31 cellular contexts compared by ENCODE assay signal in the genomic region with DNA sequence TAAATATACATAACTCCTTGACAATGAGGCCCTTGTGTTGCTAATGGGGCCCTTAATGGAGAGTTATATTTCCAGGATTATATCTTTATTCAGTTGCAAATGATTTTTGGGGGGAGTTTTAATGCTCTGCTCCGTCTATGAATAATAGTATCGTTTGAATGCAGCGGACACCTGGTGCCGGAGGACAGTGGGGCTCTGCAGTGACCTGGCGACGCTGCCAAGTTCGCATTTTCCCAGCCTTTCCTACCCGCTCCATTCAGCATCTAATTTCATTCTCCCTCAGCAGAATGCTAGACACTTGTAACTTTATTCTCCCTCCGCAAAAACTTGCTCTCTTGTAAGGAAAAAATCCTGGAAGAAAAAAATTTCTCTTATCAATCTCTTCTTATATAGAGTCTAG.
DNase-seq lines count a peak whose midpoint lies in the region; ATAC-seq and TF ChIP-seq lines count a peak whose summit lies in the region.
"Had no signal": no experiment of that assay in that cellular context is flagged by ENCODE, and none has a peak within 500 bp of the region (broad histone marks: within the 10 kb centered on the region; RNA-seq: fewer than 3 reads in every experiment).

No MANE protein-coding gene starts in this region.

- H3K27me3 ChIP-seq in H7 (ENCODE audit: control insufficient read depth, insufficient read depth, low read length) (no peaks in the 10 kb centered on the region; the same call in 1 of the 2 replicates), dorsolateral prefrontal cortex (peaks cover 0 to 15% (median 0%) of the 10 kb centered on the region in 45 donors), ascending aorta (no peaks in the 10 kb centered on the region)
- H3K27me3 ChIP-seq: brain microvascular endothelial cell, ovary, Peyer's patch had no signal

- peaks cover 41% of the 10 kb centered on the region for H3K4me1 Mint-ChIP-seq in neural crest cell
- H3K4me1 Mint-ChIP-seq: activated naive CD8-positive, alpha-beta T cell treated with anti-CD3 and anti-CD28 coated beads, Interleukin-2, amount 50 U/mL, for 24 hours; immature natural killer cell; naive thymus-derived CD4-positive, alpha-beta T cell; stimulated activated naive CD8-positive, alpha-beta T cell treated with anti-CD3 and anti-CD28 coated beads, Interleukin-15, amount 100 ng/mL, for 72 hours had no signal

- H3K4me1 ChIP-seq in ascending aorta: no peaks in the 10 kb centered on the region
- H3K4me1 ChIP-seq: Peyer's patch had no signal

- H3K4me3 ChIP-seq in H7 (ENCODE audit: insufficient read depth, low read depth, low read length): no peak overlapping the region
- peak overlapping the region in 25 of 59 donors; percentile 1 to 50 (median 25) for H3K4me3 ChIP-seq in dorsolateral prefrontal cortex
- H3K4me3 ChIP-seq in ascending aorta: no peak overlapping the region
- H3K4me3 ChIP-seq: ovary, Peyer's patch had no signal

- no peaks in the 10 kb centered on the region for H3K9me3 ChIP-seq in ascending aorta
- H3K9me3 ChIP-seq: ovary, Peyer's patch had no signal

- H3K9me3 Mint-ChIP-seq in neural crest cell: peaks cover 4% of the 10 kb centered on the region
- H3K9me3 Mint-ChIP-seq: activated CD8-positive, alpha-beta T cell treated with anti-CD3 and anti-CD28 coated beads for 36 hours; activated naive CD8-positive, alpha-beta T cell treated with anti-CD3 and anti-CD28 coated beads, Interleukin-2, amount 50 U/mL, for 24 hours; stimulated activated naive CD8-positive, alpha-beta T cell treated with anti-CD3 and anti-CD28 coated beads, Interleukin-15, amount 100 ng/mL, for 72 hours had no signal

- H3K27me3 Mint-ChIP-seq in neural crest cell (ENCODE audit: low read depth): peaks cover 11% of the 10 kb centered on the region

- H3K27ac ChIP-seq in dorsolateral prefrontal cortex (peak overlapping the region in 44 of 59 donors; percentile 1 to 83 (median 59)), ascending aorta (no peak overlapping the region)
- H3K27ac ChIP-seq: brain microvascular endothelial cell, HL-60, ovary, Peyer's patch had no signal

- no peaks in the 10 kb centered on the region for H3K36me3 Mint-ChIP-seq in neural crest cell (ENCODE audit: low read depth)
- H3K36me3 Mint-ChIP-seq: CD4-positive, CD25-positive, alpha-beta regulatory T cell; immature natural killer cell; mesothelial cell of epicardium had no signal

- peak overlapping the region; percentile 86 for H3K27ac Mint-ChIP-seq in neural crest cell (ENCODE audit: unreplicated experiment)
- H3K27ac Mint-ChIP-seq: activated CD8-positive, alpha-beta T cell treated with anti-CD3 and anti-CD28 coated beads for 36 hours; activated naive CD8-positive, alpha-beta T cell treated with anti-CD3 and anti-CD28 coated beads, Interleukin-2, amount 50 U/mL, for 24 hours; CD4-positive, CD25-positive, alpha-beta regulatory T cell; immature natural killer cell; mesothelial cell of epicardium; naive thymus-derived CD4-positive, alpha-beta T cell; stimulated activated naive CD8-positive, alpha-beta T cell treated with anti-CD3 and anti-CD28 coated beads, Interleukin-15, amount 100 ng/mL, for 72 hours had no signal

- DNase-seq in H7: peak; percentile 73
- peak; percentile 55 for DNase-seq in NCI-H1092 (lab: John Stamatoyannopoulos, UW)
- peak in 4 of 10 donors; percentile 28 to 37 (median 33) for DNase-seq in dorsolateral prefrontal cortex
- no peak for DNase-seq in neural crest cell (ENCODE audit: low read depth, low spot score)
- no peak for DNase-seq in NCI-H187 (lab: John Stamatoyannopoulos, UW)
- DNase-seq in ascending aorta (ENCODE audit: low spot score in 2 of 2): no peak
- no peak for DNase-seq in stimulated activated CD4-positive, alpha-beta T cell treated with anti-CD3 and anti-CD28 coated beads, Interleukin-12 subunit alpha, Interleukin-12 subunit beta, amount 100 ng/mL, for 4 hours
- DNase-seq: activated CD4-positive, alpha-beta T cell treated with anti-CD3 and anti-CD28 coated beads for 1 hour; activated CD8-positive, alpha-beta T cell treated with anti-CD3 and anti-CD28 coated beads for 36 hours; activated naive CD8-positive, alpha-beta T cell treated with anti-CD3 and anti-CD28 coated beads, Interleukin-2, amount 50 U/mL, for 24 hours; activated T-cell treated with anti-CD3 and anti-CD28 coated beads for 4 hours; brain microvascular endothelial cell; CD4-positive, CD25-positive, alpha-beta regulatory T cell; effector CD8-positive, alpha-beta T cell; foreskin fibroblast; GDM1; GOT3; immature natural killer cell; IMR-90; naive thymus-derived CD4-positive, alpha-beta T cell; NCI-H1105 treated with DMSO at 0.1 percent for 48 hours; NCI-H2081 treated with DMSO at 0.1 percent for 48 hours; NCI-H526 treated with DMSO at 0.1 percent for 48 hours; ovary; Peyer's patch; stimulated activated naive CD8-positive, alpha-beta T cell treated with anti-CD3 and anti-CD28 coated beads, Interleukin-15, amount 100 ng/mL, for 72 hours; trophoblast cell had no signal

- intact Hi-C loops in dorsolateral prefrontal cortex (cut with DNase I): no loop called here
- intact Hi-C loops in ascending aorta (cut with DNase I): no loop called here

- ATAC-seq in HG03280 (IDR thresholded peaks at IDR 0.05; ENCODE audit: unreplicated experiment): no peak
- ATAC-seq: activated CD8-positive, alpha-beta T cell treated with anti-CD3 and anti-CD28 coated beads for 36 hours; activated naive CD8-positive, alpha-beta T cell treated with anti-CD3 and anti-CD28 coated beads, Interleukin-2, amount 50 U/mL, for 24 hours; left lobe of liver; naive thymus-derived CD4-positive, alpha-beta T cell had no signal

- peak overlapping the region; percentile 67 for H3K4me3 Mint-ChIP-seq in neural crest cell
- H3K4me3 Mint-ChIP-seq: activated CD8-positive, alpha-beta T cell treated with anti-CD3 and anti-CD28 coated beads for 36 hours; activated naive CD8-positive, alpha-beta T cell treated with anti-CD3 and anti-CD28 coated beads, Interleukin-2, amount 50 U/mL, for 24 hours; CD4-positive, CD25-positive, alpha-beta regulatory T cell; immature natural killer cell; mesothelial cell of epicardium; naive thymus-derived CD4-positive, alpha-beta T cell; stimulated activated naive CD8-positive, alpha-beta T cell treated with anti-CD3 and anti-CD28 coated beads, Interleukin-15, amount 100 ng/mL, for 72 hours had no signal

- TF ChIP-seq CTCF in dorsolateral prefrontal cortex (IDR thresholded peaks at IDR 0.05 in 54 of 56, conservative IDR thresholded peaks at IDR 0.05 in 2 of 56; ENCODE audit: low read depth in 1 of 56, partially characterized antibody in 56 of 56): no peak
- no peak for TF ChIP-seq CTCF in neural crest cell (conservative IDR thresholded peaks at IDR 0.05)
- no peak for TF ChIP-seq CTCF in ascending aorta (IDR thresholded peaks at IDR 0.05)

- H3K36me3 ChIP-seq in H7 (replicated peaks; ENCODE audit: control insufficient read depth, insufficient read depth, low read length) (no peaks in the 10 kb centered on the region), ascending aorta (no peaks in the 10 kb centered on the region)
- H3K36me3 ChIP-seq: brain microvascular endothelial cell, ovary, Peyer's patch had no signal

Comparison
In these comparisons a context has a peak if more than half of its experiments do, and no peak if none do; other contexts are left out.
1. DNase-seq: peak in H7 (single experiment) and NCI-H1092 (single experiment); none in neural crest cell (single experiment), NCI-H187 (0 of 2), ascending aorta (0 of 2) and stimulated activated CD4-positive, alpha-beta T cell treated with anti-CD3 and anti-CD28 coated beads, Interleukin-12 subunit alpha, Interleukin-12 subunit beta, amount 100 ng/mL, for 4 hours (single experiment).
2. H3K27ac ChIP-seq: peak in dorsolateral prefrontal cortex (44 of 59); none in ascending aorta (0 of 2).